13 cellular contexts compared by ENCODE assay signal in the genomic region with DNA sequence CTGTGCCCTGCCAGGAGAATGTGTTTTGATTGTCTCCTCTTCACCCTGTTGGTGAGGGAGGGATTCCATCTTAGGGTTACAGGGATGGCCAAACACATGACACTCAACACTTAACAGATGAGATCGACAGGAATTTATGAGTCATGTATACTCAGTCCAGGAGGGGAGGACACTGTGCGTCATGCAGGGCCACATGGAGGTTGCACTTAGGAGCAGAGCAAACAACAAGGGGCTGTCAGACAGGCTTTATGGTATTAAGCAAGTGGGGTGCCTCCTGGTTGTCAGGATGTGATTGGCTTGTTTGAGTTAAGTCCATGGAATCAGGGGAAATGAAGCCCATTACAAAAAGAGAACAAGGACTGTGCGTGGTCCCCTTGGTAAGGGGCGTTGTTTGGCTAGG. TPM values are rescaled to one million over a fixed set of nuclear protein-coding genes. Genes with fewer than 3 reads are reported as not detected.
DNase-seq lines count a peak whose midpoint lies in the region; ATAC-seq, FAIRE-seq and TF ChIP-seq lines count a peak whose summit lies in the region.
"Had no signal": no experiment of that assay in that cellular context is flagged by ENCODE, and none has a peak within 500 bp of the region (broad histone marks: within the 10 kb centered on the region; RNA-seq: fewer than 3 reads in every experiment).

No MANE protein-coding gene starts in this region.

- H3K9ac ChIP-seq in mesenchymal stem cell (ENCODE audit: low read length) = no peak overlapping the region

- peaks cover 7% of the 10 kb centered on the region for H3K4me1 ChIP-seq in mesenchymal stem cell (ENCODE audit: control insufficient read depth, insufficient read depth, low read depth, low read length)
- H3K4me1 ChIP-seq: tibial artery had no signal

- H2BK15ac ChIP-seq in mesenchymal stem cell (ENCODE audit: low read depth, poor library complexity, severe bottlenecking) = no peak overlapping the region

- DNase-seq in SIG-M5 treated with dmso at 0.1 percent for 504 hours (lab: John Stamatoyannopoulos, UW; ENCODE audit: unreplicated experiment) = peak; percentile 63
- DNase-seq in SIG-M5 (lab: John Stamatoyannopoulos, UW) = no peak
- DNase-seq in HTR-8/SVneo (ENCODE audit: insufficient read length, low spot score) = peak; percentile 32
- DNase-seq in astrocyte of the spinal cord (ENCODE audit: low read depth, low spot score) = peak; percentile 14
- peak; percentile 65 for DNase-seq in mesenchymal stem cell
- DNase-seq in D721Med (ENCODE audit: insufficient read length, low spot score) = no peak
- no peak for DNase-seq in UCSD-AML1 (lab: John Stamatoyannopoulos, UW; ENCODE audit: unreplicated experiment)
- DNase-seq: 8988T, Calu3, NCI-H1694 treated with DMSO at 0.1 percent for 48 hours, NCI-H82, tibial artery had no signal

- TF ChIP-seq CTCF in astrocyte of the spinal cord (IDR thresholded peaks at IDR 0.05; ENCODE audit: low read depth, low read length) (no peak), D721Med (IDR thresholded peaks at IDR 0.05; ENCODE audit: insufficient read depth, missing control alignments) (no peak)

- no peak overlapping the region for H4K8ac ChIP-seq in mesenchymal stem cell (ENCODE audit: low read length)

- no peak overlapping the region for H2AK5ac ChIP-seq in mesenchymal stem cell (ENCODE audit: low read length, severe bottlenecking)

- no peak overlapping the region for H2BK120ac ChIP-seq in mesenchymal stem cell (ENCODE audit: low read depth, low read length)

- no peak overlapping the region for H3K27ac ChIP-seq in mesenchymal stem cell (ENCODE audit: low read length, poor library complexity, severe bottlenecking)
- H3K27ac ChIP-seq: tibial artery had no signal

- H3K4ac ChIP-seq in mesenchymal stem cell (ENCODE audit: low read depth in 1 of 2, low read length in 2 of 2) = no peak overlapping the region

- H3K18ac ChIP-seq in mesenchymal stem cell (ENCODE audit: low read depth in 1 of 2, low read length in 2 of 2) = no peak overlapping the region

- no peaks in the 10 kb centered on the region for H3K9me3 ChIP-seq in mesenchymal stem cell (ENCODE audit: control insufficient read depth, low read length)
- H3K9me3 ChIP-seq: tibial artery had no signal

- no peak overlapping the region for H4K91ac ChIP-seq in mesenchymal stem cell (ENCODE audit: low read length)

- in situ Hi-C loops in astrocyte of the spinal cord (cut with HindIII; ENCODE audit: low sequenced_read_pairs) = no loop called here

- 39% methylated on average over 3 of the region's 4 CpGs for WGBS in mesenchymal stem cell

- no peak overlapping the region for H2BK12ac ChIP-seq in mesenchymal stem cell (ENCODE audit: low read length in 2 of 2)

- H3K23ac ChIP-seq in mesenchymal stem cell (ENCODE audit: low read length in 2 of 2) = no peak overlapping the region

- no peak overlapping the region for H2BK5ac ChIP-seq in mesenchymal stem cell (ENCODE audit: low read depth, low read length, poor library complexity, severe bottlenecking)

- FAIRE-seq in HTR-8/SVneo (lab: Jason Lieb, UNC) (no peak), D721Med (lab: Jason Lieb, UNC) (no peak)

- no peak overlapping the region for H2AFZ ChIP-seq in mesenchymal stem cell (ENCODE audit: low read depth, low read length)

- ATAC-seq in GM21528 (IDR thresholded peaks at IDR 0.05; ENCODE audit: low FRiP score, unreplicated experiment) = no peak

- H3K4me2 ChIP-seq in mesenchymal stem cell (ENCODE audit: low read length, poor library complexity, severe bottlenecking) = no peak overlapping the region

- H3K4me3 ChIP-seq in astrocyte of the spinal cord (ENCODE audit: low read depth, low read length) = no peak overlapping the region
- no peak overlapping the region for H3K4me3 ChIP-seq in mesenchymal stem cell (ENCODE audit: insufficient read depth in 1 of 2, low read depth in 1 of 2, low read length in 2 of 2)
- H3K4me3 ChIP-seq: tibial artery had no signal

- no peaks in the 10 kb centered on the region for H3K27me3 ChIP-seq in mesenchymal stem cell (ENCODE audit: control insufficient read depth in 1 of 2, insufficient read depth in 1 of 2, low read length in 2 of 2)
- H3K27me3 ChIP-seq: tibial artery had no signal

- no peaks in the 10 kb centered on the region for H3K79me1 ChIP-seq in mesenchymal stem cell (replicated peaks; ENCODE audit: low read length, poor library complexity, severe bottlenecking)

- no peaks in the 10 kb centered on the region for H3K36me3 ChIP-seq in mesenchymal stem cell (ENCODE audit: control insufficient read depth in 1 of 2, insufficient read depth in 2 of 2, low read depth in 1 of 2, low read length in 2 of 2)
- H3K36me3 ChIP-seq: tibial artery had no signal

- H3K14ac ChIP-seq in mesenchymal stem cell (ENCODE audit: low read length in 2 of 2) = no peak overlapping the region

RNA-seq across cellular contexts. Expression of gene EDARADD, which starts 26.9 kb away (rescaled TPM):
- polyA plus RNA-seq in mesenchymal stem cell (2013, experiment 1 of 2) = 0.18 TPM
- 0.15 TPM for polyA plus RNA-seq in mesenchymal stem cell (2013, experiment 2 of 2)

Comparison
In these comparisons a context has a peak if more than half of its experiments do, and no peak if none do; other contexts are left out.
1. DNase-seq: peak in SIG-M5 treated with dmso at 0.1 percent for 504 hours (single experiment), HTR-8/SVneo (single experiment), astrocyte of the spinal cord (single experiment) and mesenchymal stem cell (single experiment); none in SIG-M5 (single experiment), D721Med (single experiment) and UCSD-AML1 (single experiment).